In the genomic region with DNA sequence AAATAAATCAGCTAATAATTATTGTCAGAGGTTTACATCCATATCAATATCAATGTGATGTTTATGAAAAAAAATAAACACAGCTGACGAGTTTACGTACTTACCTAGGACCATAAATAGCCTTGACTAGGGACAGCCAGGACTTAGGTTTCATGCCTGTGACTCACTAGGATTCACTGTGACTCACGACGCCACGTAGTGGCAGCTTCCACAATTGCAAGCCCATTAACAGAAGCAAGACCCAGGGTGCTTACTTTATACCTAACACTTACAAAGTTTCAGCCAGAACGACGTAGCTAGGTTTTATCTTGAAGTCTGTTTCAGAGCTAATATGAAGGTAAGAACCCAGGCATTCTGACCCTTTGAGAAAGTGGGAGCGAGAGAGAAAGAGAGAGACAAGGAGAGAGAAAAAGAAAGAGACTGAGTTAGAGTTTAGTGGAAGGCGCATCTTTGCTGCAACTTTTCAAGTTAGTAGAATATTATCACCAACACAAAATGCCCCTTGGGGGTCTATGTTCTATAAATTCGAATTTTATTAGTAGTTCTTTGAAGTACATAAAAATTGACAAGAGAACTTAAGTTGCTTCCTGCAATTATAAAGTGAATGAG, we compare ENCODE assay signal across 8 cellular contexts.
DNase-seq lines count a peak whose midpoint lies in the region; ATAC-seq and TF ChIP-seq lines count a peak whose summit lies in the region.

No MANE protein-coding gene starts in this region.

- no peaks in the 10 kb centered on the region for H3K9me3 ChIP-seq in right lobe of liver

- H3K27ac ChIP-seq in coronary artery: no peak overlapping the region
- no peak overlapping the region for H3K27ac ChIP-seq in right lobe of liver

- peak; percentile 65 for DNase-seq in BJ (ENCODE audit: low read depth)
- DNase-seq in NCI-H345 (lab: John Stamatoyannopoulos, UW): peak; percentile 82
- DNase-seq in activated CD4-positive, alpha-beta T cell treated with anti-CD3 and anti-CD28 coated beads for 48 hours: peak; percentile 91
- peak; percentile 81 for DNase-seq in coronary artery (ENCODE audit: low spot score)
- peak; percentile 78 to 82 (median 80) for DNase-seq in right lobe of liver
- peak; percentile 31 for DNase-seq in stimulated activated CD8-positive, alpha-beta memory T cell treated with anti-CD3 and anti-CD28 coated beads, Interleukin-12 subunit alpha, Interleukin-12 subunit beta, amount 100 ng/mL, for 24 hours (ENCODE audit: extremely low read depth)

- no peak overlapping the region for H3K4me3 ChIP-seq in BJ (ENCODE audit: low read depth, low read length)
- no peak overlapping the region for H3K4me3 ChIP-seq in coronary artery
- no peak overlapping the region for H3K4me3 ChIP-seq in right lobe of liver

- intact Hi-C loops in right lobe of liver (cut with DNase I): loop anchor here in 1 of 2 donors (10.0 kb wide), 2 partner anchors 188 to 288 kb away; partner anchors contain the start of gene GNA14

- ATAC-seq in GM19025 (IDR thresholded peaks at IDR 0.05; ENCODE audit: low read depth, unreplicated experiment) (peak; percentile 53), HG03175 (IDR thresholded peaks at IDR 0.05; ENCODE audit: unreplicated experiment) (peak; percentile 79), right lobe of liver (peak; percentile 92 to 96 (median 94))

- 12% methylated on average over 10 of the region's 10 CpGs for WGBS in right lobe of liver (ENCODE audit: insufficient coverage, low coverage, low lambda C conversion rate, missing lambda C conversion rate)

- TF ChIP-seq CTCF in BJ (IDR thresholded peaks at IDR 0.05; ENCODE audit: insufficient read depth, low read depth, low read length) (peak; percentile 92), coronary artery (IDR thresholded peaks at IDR 0.05) (peak; percentile 81), right lobe of liver (IDR thresholded peaks at IDR 0.05) (peak; percentile 80 to 97 (median 92))

- TF ChIP-seq POLR2A in right lobe of liver (IDR thresholded peaks at IDR 0.05): no peak

- H3K36me3 ChIP-seq in BJ (ENCODE audit: control insufficient read depth, insufficient read depth, low read length) (no peaks in the 10 kb centered on the region), right lobe of liver (no peaks in the 10 kb centered on the region)

- CTCF ChIA-PET in BJ (lab: Yijun Ruan, JAX): interaction anchor here (0.7 to 9.3 kb wide), 42 partner anchors 8 to 662 kb away, joined by 3 to 91 read pairs (median 4); partner anchors contain the start of gene VPS13A

- no peaks in the 10 kb centered on the region for H3K4me1 ChIP-seq in right lobe of liver

- H3K27me3 ChIP-seq in BJ (ENCODE audit: control insufficient read depth, insufficient read depth, low read length): peaks cover 1% of the 10 kb centered on the region; the same call in 1 of the 2 replicates
- H3K27me3 ChIP-seq in right lobe of liver: no peaks in the 10 kb centered on the region

- POLR2A ChIA-PET in BJ (lab: Charles Lee): no interaction called here

Comparison
In these comparisons a context has a peak if more than half of its experiments do, and no peak if none do; other contexts are left out.
1. DNase-seq: peak in every context shown above with its lines; median percentile 91 in activated CD4-positive, alpha-beta T cell treated with anti-CD3 and anti-CD28 coated beads for 48 hours; 82 in NCI-H345; 81 in coronary artery; 80 in right lobe of liver; 65 in BJ; 31 in stimulated activated CD8-positive, alpha-beta memory T cell treated with anti-CD3 and anti-CD28 coated beads, Interleukin-12 subunit alpha, Interleukin-12 subunit beta, amount 100 ng/mL, for 24 hours.